In the genomic region with DNA sequence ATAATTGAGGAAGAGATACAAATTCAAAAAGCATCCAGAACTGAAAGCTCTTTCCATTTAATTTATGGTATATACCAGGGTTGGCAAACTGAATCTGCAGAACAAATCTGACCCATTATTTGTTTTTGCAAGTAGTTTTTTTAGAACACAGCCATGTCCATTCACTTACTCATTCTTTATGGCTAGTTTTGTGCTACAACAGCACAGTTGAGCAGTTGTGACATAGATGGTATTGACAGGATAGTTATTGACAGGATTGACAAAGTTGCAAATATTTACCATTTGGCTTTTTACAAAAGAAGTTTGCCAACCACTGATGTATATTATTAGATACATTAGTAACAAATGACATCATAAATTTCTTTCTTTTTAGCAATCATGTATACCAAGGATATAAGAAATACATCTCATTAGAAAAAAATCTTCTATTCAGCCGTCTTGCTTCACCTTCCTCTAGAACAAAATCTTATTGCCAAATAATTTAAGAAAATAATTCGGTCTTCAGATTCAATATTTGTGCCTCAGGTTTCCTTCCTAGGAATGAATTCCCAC, we compare ENCODE assay signal across 28 cellular contexts. TPM values are rescaled to one million over a fixed set of nuclear protein-coding genes. Genes with fewer than 3 reads are reported as not detected.
A peak's percentile ranks its signal among the peaks of the same experiment; 100 is the strongest.
DNase-seq lines count a peak whose midpoint lies in the region; FAIRE-seq and TF ChIP-seq lines count a peak whose summit lies in the region.
"Had no signal": no experiment of that assay in that cellular context is flagged by ENCODE, and none has a peak within 500 bp of the region (broad histone marks: within the 10 kb centered on the region; RNA-seq: fewer than 3 reads in every experiment).

No MANE protein-coding gene starts in this region.

- H3K4me1 ChIP-seq in breast epithelium (no peaks in the 10 kb centered on the region), kidney (ENCODE audit: control insufficient read depth in 1 of 2, insufficient read depth in 1 of 2, low read depth in 1 of 2, low read length in 2 of 2) (peaks cover 0 to 4% of the 10 kb centered on the region in 2 donors)
- H3K4me1 ChIP-seq: neural progenitor cell, transverse colon had no signal

- H3K27ac ChIP-seq in breast epithelium, result no peak overlapping the region
- H3K27ac ChIP-seq in kidney (ENCODE audit: low read depth in 2 of 2, low read length in 2 of 2), result no peak overlapping the region
- H3K27ac ChIP-seq in brain microvascular endothelial cell, result no peak overlapping the region
- H3K27ac ChIP-seq: 22Rv1, neural progenitor cell, transverse colon had no signal

- H3K27me3 Mint-ChIP-seq in MCF 10A (ENCODE audit: insufficient read depth, unreplicated experiment), result no peaks in the 10 kb centered on the region

- no peaks in the 10 kb centered on the region for H3K9me3 Mint-ChIP-seq in MCF 10A (ENCODE audit: unreplicated experiment)
- H3K9me3 Mint-ChIP-seq: activated B cell treated with CpG ODN at 0.5 μM for 24 hours; activated CD4-positive, alpha-beta T cell treated with anti-CD3 and anti-CD28 coated beads, Interleukin-2, amount 10 ng/mL, durations not matched to agents 7 days and 5 days; activated naive CD8-positive, alpha-beta T cell treated with anti-CD3 and anti-CD28 coated beads, Interleukin-2, amount 10 ng/mL, durations not matched to agents 7 days and 5 days; activated T-cell treated with anti-CD3 and anti-CD28 coated beads, Interleukin-2, amount 50 U/mL, for 4 hours; neural progenitor cell; stimulated activated effector memory CD8-positive, alpha-beta T cell treated with anti-CD3 and anti-CD28 coated beads, Interleukin-12 subunit alpha, Interleukin-12 subunit beta, amount 100 ng/mL, for 72 hours; T-cell had no signal

- H3K9me3 ChIP-seq in breast epithelium, result no peaks in the 10 kb centered on the region
- H3K9me3 ChIP-seq in kidney (ENCODE audit: control insufficient read depth in 1 of 2, low read length in 2 of 2), result no peaks in the 10 kb centered on the region
- H3K9me3 ChIP-seq: right atrium auricular region, transverse colon had no signal

- FAIRE-seq in TTC549 (lab: Jason Lieb, UNC) (peak; percentile 9), kidney (lab: Jason Lieb, UNC) (peak; percentile 3)
- FAIRE-seq: K562 had no signal

- CTCF ChIA-PET in MCF 10A (lab: Yijun Ruan, JAX), result no interaction called here

- intact Hi-C loops in MCF 10A (cut with micrococcal nuclease) (no loop called here), breast epithelium (cut with DNase I; ENCODE audit: low total_unique reads) (no loop called here), kidney (cut with DNase I) (no loop called here), lower leg skin (cut with DNase I; ENCODE audit: low total_unique reads) (no loop called here)

- peaks cover 4% of the 10 kb centered on the region for H3K36me3 Mint-ChIP-seq in MCF 10A (ENCODE audit: insufficient read depth, unreplicated experiment)
- H3K36me3 Mint-ChIP-seq: T-cell had no signal

- WGBS in lower leg skin, 2 donors, result 39 to 89% methylated on average over 2 of the region's 2 CpGs

- BruUV-seq in MCF 10A (replicated peaks; lab: Mats Ljungman, UMichigan), result no TSS peak

- H3K27me3 ChIP-seq in breast epithelium, result no peaks in the 10 kb centered on the region
- H3K27me3 ChIP-seq in brain microvascular endothelial cell (replicated peaks), result no peaks in the 10 kb centered on the region
- H3K27me3 ChIP-seq: neural progenitor cell, right atrium auricular region, transverse colon had no signal

- no peak for TF ChIP-seq CTCF in MCF 10A (IDR thresholded peaks at IDR 0.05; ENCODE audit: unreplicated experiment)
- TF ChIP-seq CTCF in breast epithelium (IDR thresholded peaks at IDR 0.05), result no peak
- TF ChIP-seq CTCF in kidney (IDR thresholded peaks at IDR 0.05; ENCODE audit: borderline replicate concordance, extremely low read depth, insufficient read depth), result no peak
- no peak for TF ChIP-seq CTCF in lower leg skin (IDR thresholded peaks at IDR 0.05)
- TF ChIP-seq CTCF in brain microvascular endothelial cell (IDR thresholded peaks at IDR 0.05; ENCODE audit: low read depth, low read length, missing control alignments), result no peak

- in situ Hi-C loops in brain microvascular endothelial cell (cut with HindIII; ENCODE audit: low pct_ligation_motif_present, low sequenced_read_pairs), result no loop called here

- no peak for DNase-seq in MCF 10A (ENCODE audit: unreplicated experiment)
- DNase-seq in breast epithelium (ENCODE audit: low spot score in 2 of 2), result no peak
- DNase-seq in kidney, result no peak
- DNase-seq in lower leg skin (ENCODE audit: low spot score in 2 of 2), result no peak
- DNase-seq in retina, result no peak
- no peak for DNase-seq in EL
- DNase-seq in brain microvascular endothelial cell, result no peak
- DNase-seq: activated B cell treated with CpG ODN at 0.5 μM for 24 hours; activated CD4-positive, alpha-beta T cell treated with anti-CD3 and anti-CD28 coated beads, Interleukin-2, amount 10 ng/mL, durations not matched to agents 7 days and 5 days; activated gamma-delta T cell treated with Interleukin-2 at 50 U/mL for 16 hours; activated naive CD8-positive, alpha-beta T cell treated with anti-CD3 and anti-CD28 coated beads, Interleukin-2, amount 10 ng/mL, durations not matched to agents 7 days and 5 days; activated T-cell treated with anti-CD3 and anti-CD28 coated beads, Interleukin-2, amount 50 U/mL, for 4 hours; cerebellar nuclear complex; DMS79; left cardiac atrium; NCI-H1105; NCI-H187 treated with DMSO at 0.1 percent for 48 hours; NCI-H2171; NCI-H82; T-cell; transverse colon had no signal

- POLR2A ChIA-PET in MCF 10A (lab: Yijun Ruan, JAX), result no interaction called here

- H3K27ac Mint-ChIP-seq in MCF 10A (ENCODE audit: low read depth, unreplicated experiment), result peak overlapping the region; percentile 67
- H3K27ac Mint-ChIP-seq: activated B cell treated with CpG ODN at 0.5 μM for 24 hours; activated naive CD8-positive, alpha-beta T cell treated with anti-CD3 and anti-CD28 coated beads, Interleukin-2, amount 10 ng/mL, durations not matched to agents 7 days and 5 days; neural progenitor cell; stimulated activated effector memory CD8-positive, alpha-beta T cell treated with anti-CD3 and anti-CD28 coated beads, Interleukin-12 subunit alpha, Interleukin-12 subunit beta, amount 100 ng/mL, for 72 hours; T-cell had no signal

- H3K4me3 ChIP-seq in breast epithelium (no peak overlapping the region), kidney (ENCODE audit: low read length in 2 of 2) (no peak overlapping the region), lower leg skin (ENCODE audit: low read depth, poor library complexity, severe bottlenecking) (no peak overlapping the region), brain microvascular endothelial cell (ENCODE audit: low read depth, low read length) (no peak overlapping the region)
- H3K4me3 ChIP-seq: K562, neural progenitor cell, right atrium auricular region, transverse colon had no signal

- TF ChIP-seq POLR2A in breast epithelium (IDR thresholded peaks at IDR 0.05) (no peak), lower leg skin (IDR thresholded peaks at IDR 0.05) (no peak)

- H3K4me1 Mint-ChIP-seq in MCF 10A (ENCODE audit: insufficient read depth, unreplicated experiment), result peaks cover 20% of the 10 kb centered on the region
- H3K4me1 Mint-ChIP-seq: activated B cell treated with CpG ODN at 0.5 μM for 24 hours, neural progenitor cell had no signal

- H3K36me3 ChIP-seq in breast epithelium (no peaks in the 10 kb centered on the region), kidney (ENCODE audit: control insufficient read depth in 1 of 2, insufficient read depth in 2 of 2, low read length in 2 of 2) (peaks cover 35 to 44% of the 10 kb centered on the region in 2 donors), brain microvascular endothelial cell (replicated peaks) (peaks cover 30% of the 10 kb centered on the region)
- H3K36me3 ChIP-seq: neural progenitor cell had no signal

- H3K4me3 Mint-ChIP-seq in MCF 10A (ENCODE audit: unreplicated experiment), result no peak overlapping the region
- H3K4me3 Mint-ChIP-seq: activated B cell treated with CpG ODN at 0.5 μM for 24 hours; activated CD4-positive, alpha-beta T cell treated with anti-CD3 and anti-CD28 coated beads, Interleukin-2, amount 10 ng/mL, durations not matched to agents 7 days and 5 days; activated naive CD8-positive, alpha-beta T cell treated with anti-CD3 and anti-CD28 coated beads, Interleukin-2, amount 10 ng/mL, durations not matched to agents 7 days and 5 days; activated T-cell treated with anti-CD3 and anti-CD28 coated beads, Interleukin-2, amount 50 U/mL, for 4 hours; neural progenitor cell; stimulated activated effector memory CD8-positive, alpha-beta T cell treated with anti-CD3 and anti-CD28 coated beads, Interleukin-12 subunit alpha, Interleukin-12 subunit beta, amount 100 ng/mL, for 72 hours had no signal

- H3K9ac ChIP-seq in kidney (ENCODE audit: low read length in 2 of 2), result no peak overlapping the region
- H3K9ac ChIP-seq: neural progenitor cell had no signal

RNA-seq across cellular contexts. Expression of gene ADAMTS1, which starts 9.4 kb away (rescaled TPM):
- total RNA-seq in MCF 10A (2022) (1.3 and 1.4 TPM in 2 replicates), breast epithelium (100 to 1,000 TPM in 1 of 3 donors, 10 to 100 TPM in 2; 72.0 to 198 (median 72.7) TPM), kidney (343 TPM), lower leg skin (10 to 100 TPM; 19.4 to 53.2 (median 24.0) TPM)
- 16.0 TPM for polyA plus RNA-seq in kidney (ENCODE audit: insufficient read depth, low read depth, low replicate concordance)
- total RNA-seq: activated B cell treated with CpG ODN at 0.5 μM for 24 hours, HT1080 had no signal
